Comparison of ENCODE assay signal across 23 cellular contexts in genomic region chr11:123469586-123469985, GRCh38.
"Had no signal": no experiment of that assay in that cellular context is flagged by ENCODE, and none has a peak within 500 bp of the region (broad histone marks: within the 10 kb centered on the region; RNA-seq: fewer than 3 reads in every experiment).

No MANE protein-coding gene starts in this region.

- H3K36me3 Mint-ChIP-seq: naive thymus-derived CD8-positive, alpha-beta T cell; stimulated activated naive B cell treated with anti-CD40 and anti-IgM and Interleukin-4, amounts not matched to agents 10 μg/mL and 1 μg/mL and 100 μg/mL, for 72 hours had no signal

- H3K27me3 Mint-ChIP-seq: naive thymus-derived CD8-positive, alpha-beta T cell; stimulated activated naive B cell treated with anti-CD40 and anti-IgM and Interleukin-4, amounts not matched to agents 10 μg/mL and 1 μg/mL and 100 μg/mL, for 72 hours; stimulated activated naive CD8-positive, alpha-beta T cell treated with anti-CD3 and anti-CD28 coated beads, Interleukin-15, amount 100 ng/mL, for 72 hours had no signal

- ATAC-seq: esophagus mucosa; gastroesophageal sphincter; mucosa of descending colon; naive thymus-derived CD8-positive, alpha-beta T cell; psoas muscle; sciatic nerve; stimulated activated naive B cell treated with anti-CD40 and anti-IgM and Interleukin-4, amounts not matched to agents 10 μg/mL and 1 μg/mL and 100 μg/mL, for 72 hours; stimulated activated naive CD8-positive, alpha-beta T cell treated with anti-CD3 and anti-CD28 coated beads, Interleukin-15, amount 100 ng/mL, for 72 hours; upper lobe of right lung had no signal

- H3K4me3 ChIP-seq: dorsolateral prefrontal cortex, gastroesophageal sphincter, hepatocyte, mucosa of descending colon, psoas muscle, testis, tibial nerve, upper lobe of right lung, vagina had no signal

- H3K9me3 Mint-ChIP-seq: naive thymus-derived CD8-positive, alpha-beta T cell; stimulated activated naive B cell treated with anti-CD40 and anti-IgM and Interleukin-4, amounts not matched to agents 10 μg/mL and 1 μg/mL and 100 μg/mL, for 72 hours; stimulated activated naive CD8-positive, alpha-beta T cell treated with anti-CD3 and anti-CD28 coated beads, Interleukin-15, amount 100 ng/mL, for 72 hours had no signal

- H3K27ac Mint-ChIP-seq: stimulated activated naive B cell treated with anti-CD40 and anti-IgM and Interleukin-4, amounts not matched to agents 10 μg/mL and 1 μg/mL and 100 μg/mL, for 72 hours had no signal

- H3K36me3 ChIP-seq: gastroesophageal sphincter, neutrophil, tibial nerve, upper lobe of right lung, vagina had no signal

- H3K4me1 ChIP-seq: gastroesophageal sphincter, upper lobe of right lung, vagina had no signal

- H3K4me2 ChIP-seq: hepatocyte had no signal

- H3K9me3 ChIP-seq: gastroesophageal sphincter, mucosa of descending colon, neutrophil, psoas muscle, testis, tibial nerve, upper lobe of right lung, vagina had no signal

- DNase-seq: cortex of kidney; effector CD8-positive, alpha-beta T cell; glutamatergic neuron; kidney; mammary epithelial cell; mucosa of descending colon; naive thymus-derived CD8-positive, alpha-beta T cell; psoas muscle; retina; stimulated activated CD4-positive, alpha-beta T cell treated with anti-CD3 and anti-CD28 coated beads, Interleukin-2, amount 100 ng/mL, for 24 hours; stimulated activated CD4-positive, alpha-beta T cell treated with anti-CD3 and anti-CD28 coated beads, Interleukin-4, amount 100 ng/mL, for 4 hours; stimulated activated naive B cell treated with anti-CD40 and anti-IgM and Interleukin-4, amounts not matched to agents 10 μg/mL and 1 μg/mL and 100 μg/mL, for 72 hours; stimulated activated naive CD8-positive, alpha-beta T cell treated with anti-CD3 and anti-CD28 coated beads, Interleukin-15, amount 100 ng/mL, for 72 hours; upper lobe of right lung had no signal

- H3K27me3 ChIP-seq: gastroesophageal sphincter, hepatocyte, neutrophil, testis, tibial nerve, upper lobe of right lung, vagina had no signal

- H3K27ac ChIP-seq: dorsolateral prefrontal cortex, gastroesophageal sphincter, hepatocyte, neutrophil, psoas muscle, tibial nerve, upper lobe of right lung, vagina had no signal

- H3K4me3 Mint-ChIP-seq: naive thymus-derived CD8-positive, alpha-beta T cell; stimulated activated naive B cell treated with anti-CD40 and anti-IgM and Interleukin-4, amounts not matched to agents 10 μg/mL and 1 μg/mL and 100 μg/mL, for 72 hours; stimulated activated naive CD8-positive, alpha-beta T cell treated with anti-CD3 and anti-CD28 coated beads, Interleukin-15, amount 100 ng/mL, for 72 hours had no signal
